Comparison of ENCODE assay signal across 1 cellular context in the genomic region with DNA sequence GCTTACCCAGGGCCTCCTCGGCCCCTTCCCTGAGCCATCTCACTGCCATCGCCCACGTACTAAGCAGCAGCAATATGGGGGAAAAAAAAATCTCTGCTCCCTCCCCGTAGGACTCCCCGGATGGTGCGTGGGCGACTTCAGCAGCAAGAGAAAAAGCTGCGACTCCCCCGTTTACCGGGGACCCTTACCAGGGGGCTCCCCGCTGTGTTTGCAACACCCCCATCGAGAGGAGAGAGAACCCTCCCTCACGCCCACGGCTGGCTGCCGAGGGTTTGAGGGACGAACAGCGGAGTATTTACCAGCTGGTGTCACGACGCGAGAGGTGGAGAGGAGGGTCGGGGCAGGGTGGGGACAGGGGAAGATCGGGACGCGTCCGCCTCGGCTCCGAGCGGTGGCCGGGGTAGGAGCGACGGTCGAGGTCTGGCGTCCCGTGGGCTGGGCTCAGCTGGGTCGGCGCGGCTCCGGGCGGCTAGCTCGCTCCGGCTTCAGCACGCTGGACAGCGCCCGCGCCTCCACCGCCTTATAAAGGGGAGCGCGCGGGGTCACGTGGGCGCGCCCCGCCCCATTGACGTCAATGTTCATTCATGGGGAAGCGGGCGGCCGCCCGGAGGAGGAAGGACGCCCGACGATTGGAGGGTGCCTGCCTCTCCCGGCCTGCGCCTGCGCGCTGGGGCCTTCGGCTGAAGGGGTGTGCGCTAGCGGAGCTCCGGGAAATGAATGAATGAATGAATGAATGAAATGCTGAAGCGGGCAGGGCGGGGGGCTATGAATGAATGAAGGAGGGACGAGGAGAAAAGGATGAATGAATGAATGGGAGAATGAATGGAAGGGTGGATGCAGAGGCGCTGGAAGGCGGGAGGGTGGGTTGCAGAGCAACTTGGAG.
TF ChIP-seq lines count a peak whose summit lies in the region.

TSS of gene VGF (minus strand) at position 495 of the 883 bp plus-strand sequence. CDS start 726 bp downstream, outside the sequence.

TF ChIP-seq in K562, 482 proteins besides CTCF, POLR2A, EP300 and RAD21 (continued from another document and continues in another):
- TF ChIP-seq, protein P1, sequence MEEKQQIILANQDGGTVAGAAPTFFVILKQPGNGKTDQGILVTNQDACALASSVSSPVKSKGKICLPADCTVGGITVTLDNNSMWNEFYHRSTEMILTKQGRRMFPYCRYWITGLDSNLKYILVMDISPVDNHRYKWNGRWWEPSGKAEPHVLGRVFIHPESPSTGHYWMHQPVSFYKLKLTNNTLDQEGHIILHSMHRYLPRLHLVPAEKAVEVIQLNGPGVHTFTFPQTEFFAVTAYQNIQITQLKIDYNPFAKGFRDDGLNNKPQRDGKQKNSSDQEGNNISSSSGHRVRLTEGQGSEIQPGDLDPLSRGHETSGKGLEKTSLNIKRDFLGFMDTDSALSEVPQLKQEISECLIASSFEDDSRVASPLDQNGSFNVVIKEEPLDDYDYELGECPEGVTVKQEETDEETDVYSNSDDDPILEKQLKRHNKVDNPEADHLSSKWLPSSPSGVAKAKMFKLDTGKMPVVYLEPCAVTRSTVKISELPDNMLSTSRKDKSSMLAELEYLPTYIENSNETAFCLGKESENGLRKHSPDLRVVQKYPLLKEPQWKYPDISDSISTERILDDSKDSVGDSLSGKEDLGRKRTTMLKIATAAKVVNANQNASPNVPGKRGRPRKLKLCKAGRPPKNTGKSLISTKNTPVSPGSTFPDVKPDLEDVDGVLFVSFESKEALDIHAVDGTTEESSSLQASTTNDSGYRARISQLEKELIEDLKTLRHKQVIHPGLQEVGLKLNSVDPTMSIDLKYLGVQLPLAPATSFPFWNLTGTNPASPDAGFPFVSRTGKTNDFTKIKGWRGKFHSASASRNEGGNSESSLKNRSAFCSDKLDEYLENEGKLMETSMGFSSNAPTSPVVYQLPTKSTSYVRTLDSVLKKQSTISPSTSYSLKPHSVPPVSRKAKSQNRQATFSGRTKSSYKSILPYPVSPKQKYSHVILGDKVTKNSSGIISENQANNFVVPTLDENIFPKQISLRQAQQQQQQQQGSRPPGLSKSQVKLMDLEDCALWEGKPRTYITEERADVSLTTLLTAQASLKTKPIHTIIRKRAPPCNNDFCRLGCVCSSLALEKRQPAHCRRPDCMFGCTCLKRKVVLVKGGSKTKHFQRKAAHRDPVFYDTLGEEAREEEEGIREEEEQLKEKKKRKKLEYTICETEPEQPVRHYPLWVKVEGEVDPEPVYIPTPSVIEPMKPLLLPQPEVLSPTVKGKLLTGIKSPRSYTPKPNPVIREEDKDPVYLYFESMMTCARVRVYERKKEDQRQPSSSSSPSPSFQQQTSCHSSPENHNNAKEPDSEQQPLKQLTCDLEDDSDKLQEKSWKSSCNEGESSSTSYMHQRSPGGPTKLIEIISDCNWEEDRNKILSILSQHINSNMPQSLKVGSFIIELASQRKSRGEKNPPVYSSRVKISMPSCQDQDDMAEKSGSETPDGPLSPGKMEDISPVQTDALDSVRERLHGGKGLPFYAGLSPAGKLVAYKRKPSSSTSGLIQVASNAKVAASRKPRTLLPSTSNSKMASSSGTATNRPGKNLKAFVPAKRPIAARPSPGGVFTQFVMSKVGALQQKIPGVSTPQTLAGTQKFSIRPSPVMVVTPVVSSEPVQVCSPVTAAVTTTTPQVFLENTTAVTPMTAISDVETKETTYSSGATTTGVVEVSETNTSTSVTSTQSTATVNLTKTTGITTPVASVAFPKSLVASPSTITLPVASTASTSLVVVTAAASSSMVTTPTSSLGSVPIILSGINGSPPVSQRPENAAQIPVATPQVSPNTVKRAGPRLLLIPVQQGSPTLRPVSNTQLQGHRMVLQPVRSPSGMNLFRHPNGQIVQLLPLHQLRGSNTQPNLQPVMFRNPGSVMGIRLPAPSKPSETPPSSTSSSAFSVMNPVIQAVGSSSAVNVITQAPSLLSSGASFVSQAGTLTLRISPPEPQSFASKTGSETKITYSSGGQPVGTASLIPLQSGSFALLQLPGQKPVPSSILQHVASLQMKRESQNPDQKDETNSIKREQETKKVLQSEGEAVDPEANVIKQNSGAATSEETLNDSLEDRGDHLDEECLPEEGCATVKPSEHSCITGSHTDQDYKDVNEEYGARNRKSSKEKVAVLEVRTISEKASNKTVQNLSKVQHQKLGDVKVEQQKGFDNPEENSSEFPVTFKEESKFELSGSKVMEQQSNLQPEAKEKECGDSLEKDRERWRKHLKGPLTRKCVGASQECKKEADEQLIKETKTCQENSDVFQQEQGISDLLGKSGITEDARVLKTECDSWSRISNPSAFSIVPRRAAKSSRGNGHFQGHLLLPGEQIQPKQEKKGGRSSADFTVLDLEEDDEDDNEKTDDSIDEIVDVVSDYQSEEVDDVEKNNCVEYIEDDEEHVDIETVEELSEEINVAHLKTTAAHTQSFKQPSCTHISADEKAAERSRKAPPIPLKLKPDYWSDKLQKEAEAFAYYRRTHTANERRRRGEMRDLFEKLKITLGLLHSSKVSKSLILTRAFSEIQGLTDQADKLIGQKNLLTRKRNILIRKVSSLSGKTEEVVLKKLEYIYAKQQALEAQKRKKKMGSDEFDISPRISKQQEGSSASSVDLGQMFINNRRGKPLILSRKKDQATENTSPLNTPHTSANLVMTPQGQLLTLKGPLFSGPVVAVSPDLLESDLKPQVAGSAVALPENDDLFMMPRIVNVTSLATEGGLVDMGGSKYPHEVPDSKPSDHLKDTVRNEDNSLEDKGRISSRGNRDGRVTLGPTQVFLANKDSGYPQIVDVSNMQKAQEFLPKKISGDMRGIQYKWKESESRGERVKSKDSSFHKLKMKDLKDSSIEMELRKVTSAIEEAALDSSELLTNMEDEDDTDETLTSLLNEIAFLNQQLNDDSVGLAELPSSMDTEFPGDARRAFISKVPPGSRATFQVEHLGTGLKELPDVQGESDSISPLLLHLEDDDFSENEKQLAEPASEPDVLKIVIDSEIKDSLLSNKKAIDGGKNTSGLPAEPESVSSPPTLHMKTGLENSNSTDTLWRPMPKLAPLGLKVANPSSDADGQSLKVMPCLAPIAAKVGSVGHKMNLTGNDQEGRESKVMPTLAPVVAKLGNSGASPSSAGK (IDR thresholded peaks at IDR 0.05), result no peak
- TF ChIP-seq, protein P2, sequence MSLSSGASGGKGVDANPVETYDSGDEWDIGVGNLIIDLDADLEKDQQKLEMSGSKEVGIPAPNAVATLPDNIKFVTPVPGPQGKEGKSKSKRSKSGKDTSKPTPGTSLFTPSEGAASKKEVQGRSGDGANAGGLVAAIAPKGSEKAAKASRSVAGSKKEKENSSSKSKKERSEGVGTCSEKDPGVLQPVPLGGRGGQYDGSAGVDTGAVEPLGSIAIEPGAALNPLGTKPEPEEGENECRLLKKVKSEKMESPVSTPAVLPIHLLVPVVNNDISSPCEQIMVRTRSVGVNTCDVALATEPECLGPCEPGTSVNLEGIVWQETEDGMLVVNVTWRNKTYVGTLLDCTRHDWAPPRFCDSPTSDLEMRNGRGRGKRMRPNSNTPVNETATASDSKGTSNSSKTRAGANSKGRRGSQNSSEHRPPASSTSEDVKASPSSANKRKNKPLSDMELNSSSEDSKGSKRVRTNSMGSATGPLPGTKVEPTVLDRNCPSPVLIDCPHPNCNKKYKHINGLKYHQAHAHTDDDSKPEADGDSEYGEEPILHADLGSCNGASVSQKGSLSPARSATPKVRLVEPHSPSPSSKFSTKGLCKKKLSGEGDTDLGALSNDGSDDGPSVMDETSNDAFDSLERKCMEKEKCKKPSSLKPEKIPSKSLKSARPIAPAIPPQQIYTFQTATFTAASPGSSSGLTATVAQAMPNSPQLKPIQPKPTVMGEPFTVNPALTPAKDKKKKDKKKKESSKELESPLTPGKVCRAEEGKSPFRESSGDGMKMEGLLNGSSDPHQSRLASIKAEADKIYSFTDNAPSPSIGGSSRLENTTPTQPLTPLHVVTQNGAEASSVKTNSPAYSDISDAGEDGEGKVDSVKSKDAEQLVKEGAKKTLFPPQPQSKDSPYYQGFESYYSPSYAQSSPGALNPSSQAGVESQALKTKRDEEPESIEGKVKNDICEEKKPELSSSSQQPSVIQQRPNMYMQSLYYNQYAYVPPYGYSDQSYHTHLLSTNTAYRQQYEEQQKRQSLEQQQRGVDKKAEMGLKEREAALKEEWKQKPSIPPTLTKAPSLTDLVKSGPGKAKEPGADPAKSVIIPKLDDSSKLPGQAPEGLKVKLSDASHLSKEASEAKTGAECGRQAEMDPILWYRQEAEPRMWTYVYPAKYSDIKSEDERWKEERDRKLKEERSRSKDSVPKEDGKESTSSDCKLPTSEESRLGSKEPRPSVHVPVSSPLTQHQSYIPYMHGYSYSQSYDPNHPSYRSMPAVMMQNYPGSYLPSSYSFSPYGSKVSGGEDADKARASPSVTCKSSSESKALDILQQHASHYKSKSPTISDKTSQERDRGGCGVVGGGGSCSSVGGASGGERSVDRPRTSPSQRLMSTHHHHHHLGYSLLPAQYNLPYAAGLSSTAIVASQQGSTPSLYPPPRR (CRISPR knock-in tag; IDR thresholded peaks at IDR 0.05; ENCODE audit: borderline replicate concordance), result peak; percentile 67; the same call in 1 of the 2 replicates
- TF ChIP-seq BCLAF1 (IDR thresholded peaks at IDR 0.05; ENCODE audit: borderline replicate concordance in 1 of 2, control insufficient read depth in 1 of 2, low read depth in 2 of 2, low read length in 1 of 2) (no peak), CREB3 (tag; conservative IDR thresholded peaks at IDR 0.05; ENCODE audit: low read depth) (no peak), NONO (IDR thresholded peaks at IDR 0.05; ENCODE audit: low read depth in 2 of 2, low read length in 1 of 2) (peak in 1 of 2 experiments; percentile 85; a peak in 1 of 4 replicates), ZNF316 (IDR thresholded peaks at IDR 0.05) (no peak), SAFB (IDR thresholded peaks at IDR 0.05; ENCODE audit: borderline replicate concordance, low read depth, low read length) (peak; percentile 60; the same call in 1 of the 2 replicates), ZNF184 (CRISPR knock-in tag; IDR thresholded peaks at IDR 0.05) (no peak), POLR2G (IDR thresholded peaks at IDR 0.05; ENCODE audit: low read depth, low read length) (peak; percentile 47; the same call in 1 of the 2 replicates), DDX20 (tag; IDR thresholded peaks at IDR 0.05; ENCODE audit: low read depth) (no peak), POLR2AphosphoS5 (IDR thresholded peaks at IDR 0.05; ENCODE audit: control insufficient read depth, insufficient read depth, low read depth, low read length) (no peak), ZNF384 (IDR thresholded peaks at IDR 0.05; ENCODE audit: low read depth, low read length) (no peak), PATZ1 (CRISPR knock-in tag; IDR thresholded peaks at IDR 0.05; ENCODE audit: borderline replicate concordance) (no peak), USF1 (CRISPR knock-in tag; IDR thresholded peaks at IDR 0.05) (peak; percentile 99), MYNN (IDR thresholded peaks at IDR 0.05) (peak; percentile 31; the same call in 1 of the 2 replicates), MYNN (CRISPR knock-in tag; IDR thresholded peaks at IDR 0.05) (no peak), ARNT (IDR thresholded peaks at IDR 0.05) (no peak), ZNF282 (CRISPR knock-in tag; IDR thresholded peaks at IDR 0.05) (0 out of 2 replicates have a peak, but pooled peaks have one; percentile 32), ZNF75A (CRISPR knock-in tag; IDR thresholded peaks at IDR 0.05) (no peak), ZNF551 (CRISPR knock-in tag; IDR thresholded peaks at IDR 0.05) (no peak), CEBPG (CRISPR knock-in tag; IDR thresholded peaks at IDR 0.05) (peak; percentile 19; the same call in 1 of the 2 replicates), CEBPG (tag; conservative IDR thresholded peaks at IDR 0.05 in 1 of 2, IDR thresholded peaks at IDR 0.05 in 1 of 2) (no peak), HMG20B (CRISPR knock-in tag; IDR thresholded peaks at IDR 0.05) (no peak)
